ENCODE assay signal across 1 cellular context in the genomic region with DNA sequence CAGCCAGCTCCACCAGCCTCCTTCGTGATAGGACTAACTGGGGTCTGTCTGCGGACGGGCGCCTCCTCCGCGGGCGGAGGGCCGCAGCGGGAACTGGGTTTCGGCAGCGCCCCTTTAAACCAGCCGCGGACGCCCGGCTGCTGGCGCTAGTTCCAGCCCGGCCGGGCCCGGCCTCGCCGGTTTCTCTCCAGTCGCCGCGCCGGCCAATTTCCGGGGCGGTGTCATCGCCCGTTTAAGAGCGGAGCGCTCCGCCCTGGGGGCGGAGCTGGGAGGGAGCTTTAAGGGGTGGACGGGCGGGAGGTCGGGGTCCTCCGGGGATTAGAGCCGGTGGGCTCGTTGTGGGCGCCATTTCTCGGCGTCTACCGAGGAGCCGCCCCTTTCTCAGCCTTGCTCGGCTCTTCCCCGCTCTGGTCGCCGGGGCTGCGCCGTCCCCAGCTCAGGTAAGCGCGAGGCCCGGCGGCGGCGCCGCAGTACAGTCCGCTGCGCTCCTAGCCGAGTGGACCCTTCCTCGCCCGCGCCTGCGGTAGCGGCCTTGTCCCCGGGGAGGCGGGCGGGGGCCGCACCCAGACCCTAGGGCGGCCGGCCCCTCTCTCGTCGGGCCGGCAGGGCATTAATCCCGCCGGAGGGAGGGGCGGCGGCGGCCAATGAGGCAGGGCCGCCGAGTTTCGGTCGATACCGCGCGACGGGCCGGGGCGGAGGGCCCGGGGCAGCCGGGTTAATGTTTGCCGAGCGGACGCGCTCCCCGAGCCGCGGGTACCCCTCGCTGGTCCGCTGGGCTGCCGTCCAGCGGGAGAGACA.
TF ChIP-seq lines count a peak whose summit lies in the region.

Gene EPB41L5 (plus strand): TSS at position 307 of the 798 bp plus-strand sequence. CDS start 6,008 bp downstream, outside the sequence.

TF ChIP-seq in HepG2, 621 proteins besides CTCF, POLR2A, EP300 and RAD21 (continued from another document and continues in another):
- 0 out of 2 replicates have a peak, but pooled peaks have one; percentile 8 for TF ChIP-seq SOX13 (IDR thresholded peaks at IDR 0.05)
- peak in 1 of 2 experiments; percentile 51; a peak in 1 of 4 replicates for TF ChIP-seq SOX13 (CRISPR knock-in tag; conservative IDR thresholded peaks at IDR 0.05 in 1 of 2, IDR thresholded peaks at IDR 0.05 in 1 of 2)
- peak; percentile 76 for TF ChIP-seq SNAPC2 (CRISPR knock-in tag; IDR thresholded peaks at IDR 0.05)
- TF ChIP-seq ZSCAN31 (CRISPR knock-in tag; IDR thresholded peaks at IDR 0.05; ENCODE audit: low read depth): peak; percentile 100
- TF ChIP-seq RCOR2 (CRISPR knock-in tag; IDR thresholded peaks at IDR 0.05): no peak
- TF ChIP-seq, protein P1, sequence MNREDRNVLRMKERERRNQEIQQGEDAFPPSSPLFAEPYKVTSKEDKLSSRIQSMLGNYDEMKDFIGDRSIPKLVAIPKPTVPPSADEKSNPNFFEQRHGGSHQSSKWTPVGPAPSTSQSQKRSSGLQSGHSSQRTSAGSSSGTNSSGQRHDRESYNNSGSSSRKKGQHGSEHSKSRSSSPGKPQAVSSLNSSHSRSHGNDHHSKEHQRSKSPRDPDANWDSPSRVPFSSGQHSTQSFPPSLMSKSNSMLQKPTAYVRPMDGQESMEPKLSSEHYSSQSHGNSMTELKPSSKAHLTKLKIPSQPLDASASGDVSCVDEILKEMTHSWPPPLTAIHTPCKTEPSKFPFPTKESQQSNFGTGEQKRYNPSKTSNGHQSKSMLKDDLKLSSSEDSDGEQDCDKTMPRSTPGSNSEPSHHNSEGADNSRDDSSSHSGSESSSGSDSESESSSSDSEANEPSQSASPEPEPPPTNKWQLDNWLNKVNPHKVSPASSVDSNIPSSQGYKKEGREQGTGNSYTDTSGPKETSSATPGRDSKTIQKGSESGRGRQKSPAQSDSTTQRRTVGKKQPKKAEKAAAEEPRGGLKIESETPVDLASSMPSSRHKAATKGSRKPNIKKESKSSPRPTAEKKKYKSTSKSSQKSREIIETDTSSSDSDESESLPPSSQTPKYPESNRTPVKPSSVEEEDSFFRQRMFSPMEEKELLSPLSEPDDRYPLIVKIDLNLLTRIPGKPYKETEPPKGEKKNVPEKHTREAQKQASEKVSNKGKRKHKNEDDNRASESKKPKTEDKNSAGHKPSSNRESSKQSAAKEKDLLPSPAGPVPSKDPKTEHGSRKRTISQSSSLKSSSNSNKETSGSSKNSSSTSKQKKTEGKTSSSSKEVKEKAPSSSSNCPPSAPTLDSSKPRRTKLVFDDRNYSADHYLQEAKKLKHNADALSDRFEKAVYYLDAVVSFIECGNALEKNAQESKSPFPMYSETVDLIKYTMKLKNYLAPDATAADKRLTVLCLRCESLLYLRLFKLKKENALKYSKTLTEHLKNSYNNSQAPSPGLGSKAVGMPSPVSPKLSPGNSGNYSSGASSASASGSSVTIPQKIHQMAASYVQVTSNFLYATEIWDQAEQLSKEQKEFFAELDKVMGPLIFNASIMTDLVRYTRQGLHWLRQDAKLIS (CRISPR knock-in tag; IDR thresholded peaks at IDR 0.05): peak; percentile 81
- no peak for TF ChIP-seq SETDB1 (CRISPR knock-in tag; IDR thresholded peaks at IDR 0.05; ENCODE audit: borderline replicate concordance)
- TF ChIP-seq, protein P2, sequence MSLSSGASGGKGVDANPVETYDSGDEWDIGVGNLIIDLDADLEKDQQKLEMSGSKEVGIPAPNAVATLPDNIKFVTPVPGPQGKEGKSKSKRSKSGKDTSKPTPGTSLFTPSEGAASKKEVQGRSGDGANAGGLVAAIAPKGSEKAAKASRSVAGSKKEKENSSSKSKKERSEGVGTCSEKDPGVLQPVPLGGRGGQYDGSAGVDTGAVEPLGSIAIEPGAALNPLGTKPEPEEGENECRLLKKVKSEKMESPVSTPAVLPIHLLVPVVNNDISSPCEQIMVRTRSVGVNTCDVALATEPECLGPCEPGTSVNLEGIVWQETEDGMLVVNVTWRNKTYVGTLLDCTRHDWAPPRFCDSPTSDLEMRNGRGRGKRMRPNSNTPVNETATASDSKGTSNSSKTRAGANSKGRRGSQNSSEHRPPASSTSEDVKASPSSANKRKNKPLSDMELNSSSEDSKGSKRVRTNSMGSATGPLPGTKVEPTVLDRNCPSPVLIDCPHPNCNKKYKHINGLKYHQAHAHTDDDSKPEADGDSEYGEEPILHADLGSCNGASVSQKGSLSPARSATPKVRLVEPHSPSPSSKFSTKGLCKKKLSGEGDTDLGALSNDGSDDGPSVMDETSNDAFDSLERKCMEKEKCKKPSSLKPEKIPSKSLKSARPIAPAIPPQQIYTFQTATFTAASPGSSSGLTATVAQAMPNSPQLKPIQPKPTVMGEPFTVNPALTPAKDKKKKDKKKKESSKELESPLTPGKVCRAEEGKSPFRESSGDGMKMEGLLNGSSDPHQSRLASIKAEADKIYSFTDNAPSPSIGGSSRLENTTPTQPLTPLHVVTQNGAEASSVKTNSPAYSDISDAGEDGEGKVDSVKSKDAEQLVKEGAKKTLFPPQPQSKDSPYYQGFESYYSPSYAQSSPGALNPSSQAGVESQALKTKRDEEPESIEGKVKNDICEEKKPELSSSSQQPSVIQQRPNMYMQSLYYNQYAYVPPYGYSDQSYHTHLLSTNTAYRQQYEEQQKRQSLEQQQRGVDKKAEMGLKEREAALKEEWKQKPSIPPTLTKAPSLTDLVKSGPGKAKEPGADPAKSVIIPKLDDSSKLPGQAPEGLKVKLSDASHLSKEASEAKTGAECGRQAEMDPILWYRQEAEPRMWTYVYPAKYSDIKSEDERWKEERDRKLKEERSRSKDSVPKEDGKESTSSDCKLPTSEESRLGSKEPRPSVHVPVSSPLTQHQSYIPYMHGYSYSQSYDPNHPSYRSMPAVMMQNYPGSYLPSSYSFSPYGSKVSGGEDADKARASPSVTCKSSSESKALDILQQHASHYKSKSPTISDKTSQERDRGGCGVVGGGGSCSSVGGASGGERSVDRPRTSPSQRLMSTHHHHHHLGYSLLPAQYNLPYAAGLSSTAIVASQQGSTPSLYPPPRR (CRISPR knock-in tag; IDR thresholded peaks at IDR 0.05; ENCODE audit: borderline replicate concordance): peak; percentile 76
- 0 out of 2 replicates have a peak, but pooled peaks have one; percentile 67 for TF ChIP-seq ZNF10 (CRISPR knock-in tag; IDR thresholded peaks at IDR 0.05; ENCODE audit: borderline replicate concordance, low read depth)
- no peak for TF ChIP-seq PAWR (CRISPR knock-in tag; IDR thresholded peaks at IDR 0.05; ENCODE audit: borderline replicate concordance)
- TF ChIP-seq ZNF614 (CRISPR knock-in tag; IDR thresholded peaks at IDR 0.05; ENCODE audit: borderline replicate concordance): no peak
- peak; percentile 73; the same call in 1 of the 2 replicates for TF ChIP-seq HOXA3 (CRISPR knock-in tag; IDR thresholded peaks at IDR 0.05)
- no peak; the same call in 1 of the 2 replicates for TF ChIP-seq AKAP8 (CRISPR knock-in tag; IDR thresholded peaks at IDR 0.05)
- peak; percentile 75 for TF ChIP-seq MED1 (CRISPR knock-in tag; IDR thresholded peaks at IDR 0.05)
- no peak for TF ChIP-seq ZNF672 (CRISPR knock-in tag; IDR thresholded peaks at IDR 0.05)
- peak; percentile 79 for TF ChIP-seq E2F1 (CRISPR knock-in tag; IDR thresholded peaks at IDR 0.05)
- no peak for TF ChIP-seq NBN (conservative IDR thresholded peaks at IDR 0.05)
- TF ChIP-seq NR2F1 (CRISPR knock-in tag; IDR thresholded peaks at IDR 0.05): peak in 1 of 2 experiments; percentile 6; a peak in 1 of 4 replicates
- TF ChIP-seq CEBPG (CRISPR knock-in tag; IDR thresholded peaks at IDR 0.05): 0 out of 2 replicates have a peak, but pooled peaks have one; percentile 2
- peak; percentile 66; the same call in 1 of the 2 replicates for TF ChIP-seq ZNF33A (CRISPR knock-in tag; IDR thresholded peaks at IDR 0.05; ENCODE audit: borderline replicate concordance)
- peak; percentile 56; the same call in 1 of the 2 replicates for TF ChIP-seq SIN3A (IDR thresholded peaks at IDR 0.05; ENCODE audit: borderline replicate concordance, low read depth, low read length)
- TF ChIP-seq ZNF546 (CRISPR knock-in tag; conservative IDR thresholded peaks at IDR 0.05): peak; percentile 70
- TF ChIP-seq ZNF431 (CRISPR knock-in tag; IDR thresholded peaks at IDR 0.05; ENCODE audit: borderline replicate concordance, low read depth): peak; percentile 86
- TF ChIP-seq GZF1 (CRISPR knock-in tag; IDR thresholded peaks at IDR 0.05): no peak
- TF ChIP-seq KMT2B (CRISPR knock-in tag; IDR thresholded peaks at IDR 0.05): peak; percentile 66
- TF ChIP-seq SRF (IDR thresholded peaks at IDR 0.05; ENCODE audit: low read depth, low read length): no peak
- TF ChIP-seq ATF7-NPFF (CRISPR knock-in tag; IDR thresholded peaks at IDR 0.05; ENCODE audit: low read depth): peak; percentile 91
- TF ChIP-seq ZNF788 (CRISPR knock-in tag; IDR thresholded peaks at IDR 0.05; ENCODE audit: borderline replicate concordance): peak; percentile 91; the same call in 1 of the 2 replicates
- peak; percentile 53; the same call in 1 of the 2 replicates for TF ChIP-seq ATF3 (CRISPR knock-in tag; IDR thresholded peaks at IDR 0.05)
- TF ChIP-seq MAX (IDR thresholded peaks at IDR 0.05): peak; percentile 90
- no peak for TF ChIP-seq ZNF577 (CRISPR knock-in tag; IDR thresholded peaks at IDR 0.05; ENCODE audit: borderline replicate concordance, low read depth)
- TF ChIP-seq ZKSCAN8 (CRISPR knock-in tag; IDR thresholded peaks at IDR 0.05; ENCODE audit: borderline replicate concordance): peak; percentile 91
- TF ChIP-seq AKNA (CRISPR knock-in tag; IDR thresholded peaks at IDR 0.05; ENCODE audit: borderline replicate concordance): peak; percentile 67; the same call in 1 of the 2 replicates
- TF ChIP-seq ADNP (CRISPR knock-in tag; IDR thresholded peaks at IDR 0.05): peak; percentile 39; the same call in 1 of the 2 replicates
- peak; percentile 83; the same call in 1 of the 2 replicates for TF ChIP-seq ZNF317 (CRISPR knock-in tag; IDR thresholded peaks at IDR 0.05)
- no peak for TF ChIP-seq ZXDC (CRISPR knock-in tag; IDR thresholded peaks at IDR 0.05)
